Comparison of ENCODE assay signal across 22 cellular contexts in genomic region chr1:242623118-242623517, GRCh38.
"Had no signal": no experiment of that assay in that cellular context is flagged by ENCODE, and none has a peak within 500 bp of the region (broad histone marks: within the 10 kb centered on the region; RNA-seq: fewer than 3 reads in every experiment).

No MANE protein-coding gene starts in this region.

- DNase-seq: hippocampal formation; kidney; left colon; left lung; lower lobe of right lung; mesendoderm; naive B cell; natural killer cell; pancreas; right lobe of liver; stimulated activated CD4-positive, alpha-beta T cell treated with anti-CD3 and anti-CD28 coated beads, Interleukin-12 subunit alpha, Interleukin-12 subunit beta, amount 100 ng/mL, for 4 hours; stimulated activated CD4-positive, alpha-beta T cell treated with anti-CD3 and anti-CD28 coated beads, Interleukin-15, amount 100 ng/mL, for 24 hours; stimulated activated CD4-positive, alpha-beta T cell treated with anti-CD3 and anti-CD28 coated beads, Interleukin-2, amount 100 ng/mL, for 24 hours; stimulated activated CD4-positive, alpha-beta T cell treated with anti-CD3 and anti-CD28 coated beads, Interleukin-4, amount 100 ng/mL, for 1 hour; stimulated activated naive B cell treated with anti-CD40 and anti-IgM and Interleukin-4, amounts not matched to agents 10 μg/mL and 1 μg/mL and 100 μg/mL, for 72 hours; stimulated activated naive CD8-positive, alpha-beta T cell treated with anti-CD3 and anti-CD28 coated beads, Interleukin-15, Interleukin-2, amounts not matched to agents 100 U/mL and 50 U/mL, for 24 hours; stomach; testis; thyroid gland; transverse colon; upper lobe of left lung had no signal

- H3K36me3 Mint-ChIP-seq: mesothelial cell of epicardium; naive B cell; natural killer cell; stimulated activated naive B cell treated with anti-CD40 and anti-IgM and Interleukin-4, amounts not matched to agents 10 μg/mL and 1 μg/mL and 100 μg/mL, for 72 hours had no signal

- H3K4me3 Mint-ChIP-seq: mesothelial cell of epicardium; naive B cell; natural killer cell; stimulated activated naive B cell treated with anti-CD40 and anti-IgM and Interleukin-4, amounts not matched to agents 10 μg/mL and 1 μg/mL and 100 μg/mL, for 72 hours had no signal

- H3K4me1 Mint-ChIP-seq: natural killer cell had no signal

- H3K27ac Mint-ChIP-seq: mesothelial cell of epicardium; natural killer cell; stimulated activated naive B cell treated with anti-CD40 and anti-IgM and Interleukin-4, amounts not matched to agents 10 μg/mL and 1 μg/mL and 100 μg/mL, for 72 hours had no signal
